ENCODE assay signal across 8 cellular contexts in genomic region chr5:56814361-56814962, GRCh38. TPM values are rescaled to one million over a fixed set of nuclear protein-coding genes. Genes with fewer than 3 reads are reported as not detected.
DNase-seq lines count a peak whose midpoint lies in the region; ATAC-seq and TF ChIP-seq lines count a peak whose summit lies in the region.

No MANE protein-coding gene starts in this region.

- no peaks in the 10 kb centered on the region for H3K36me3 Mint-ChIP-seq in activated naive CD8-positive, alpha-beta T cell

- H3K9ac ChIP-seq in OCI-LY3 (ENCODE audit: low read length) (peak overlapping the region; percentile 95), rectal smooth muscle tissue (ENCODE audit: low read length) (no peak overlapping the region)

- peaks cover 36% of the 10 kb centered on the region for H3K4me1 Mint-ChIP-seq in activated naive CD8-positive, alpha-beta T cell (ENCODE audit: low read depth)

- no peaks in the 10 kb centered on the region for H3K9me3 Mint-ChIP-seq in activated naive CD8-positive, alpha-beta T cell (ENCODE audit: low read depth)

- H3K27me3 ChIP-seq in OCI-LY3 (ENCODE audit: low read depth, low read length) (no peaks in the 10 kb centered on the region), left ventricle myocardium inferior (ENCODE audit: low read depth) (no peaks in the 10 kb centered on the region), rectal smooth muscle tissue (ENCODE audit: control insufficient read depth, insufficient read depth, low read length) (no peaks in the 10 kb centered on the region)

- H3K36me3 ChIP-seq in OCI-LY3 (replicated peaks; ENCODE audit: low read depth, low read length), result no peaks in the 10 kb centered on the region
- no peaks in the 10 kb centered on the region for H3K36me3 ChIP-seq in left ventricle myocardium inferior
- no peaks in the 10 kb centered on the region for H3K36me3 ChIP-seq in rectal smooth muscle tissue (ENCODE audit: control insufficient read depth, insufficient read depth, low read length)

- no peaks in the 10 kb centered on the region for H3K27me3 Mint-ChIP-seq in activated naive CD8-positive, alpha-beta T cell

- H3K4me2 ChIP-seq in OCI-LY3 (ENCODE audit: low read length), result peak overlapping the region; percentile 95

- H3K4me1 ChIP-seq in OCI-LY3 (ENCODE audit: low read length) (peaks cover 22% of the 10 kb centered on the region), left ventricle myocardium inferior (peaks cover 53% of the 10 kb centered on the region), rectal smooth muscle tissue (ENCODE audit: control insufficient read depth, insufficient read depth, low read length) (peaks cover 3% of the 10 kb centered on the region)

- peak overlapping the region; percentile 97 for H3K27ac ChIP-seq in OCI-LY3 (ENCODE audit: low read length)
- H3K27ac ChIP-seq in left ventricle myocardium inferior (replicated peaks), result peak overlapping the region; percentile 97
- H3K27ac ChIP-seq in rectal smooth muscle tissue (ENCODE audit: low read depth, low read length), result no peak overlapping the region

- intact Hi-C loops in left ventricle myocardium inferior (cut with micrococcal nuclease), result no loop called here

- H3K4me3 ChIP-seq in GM12865 (ENCODE audit: low read depth, low read length) (peak overlapping the region; percentile 69), OCI-LY3 (ENCODE audit: low read length) (peak overlapping the region; percentile 98), left ventricle myocardium inferior (peak overlapping the region; percentile 92), rectal smooth muscle tissue (ENCODE audit: low read length) (peak overlapping the region; percentile 89)

- no peaks in the 10 kb centered on the region for H3K9me3 ChIP-seq in OCI-LY3 (ENCODE audit: insufficient read depth, low read length)
- no peaks in the 10 kb centered on the region for H3K9me3 ChIP-seq in left ventricle myocardium inferior (replicated peaks)

- H4K20me1 ChIP-seq in OCI-LY3 (ENCODE audit: insufficient read depth, low read length), result peaks cover 4% of the 10 kb centered on the region

- H3K79me2 ChIP-seq in OCI-LY3 (ENCODE audit: low read length), result peaks cover 41% of the 10 kb centered on the region

- no peak for DNase-seq in GM12865 (ENCODE audit: low read depth)
- peak; percentile 44 for DNase-seq in left ventricle myocardium inferior
- no peak for DNase-seq in NCI-H1694 (lab: John Stamatoyannopoulos, UW)

- H3K27ac Mint-ChIP-seq in activated naive CD8-positive, alpha-beta T cell, result peak overlapping the region; percentile 84

- ATAC-seq in GM18861 (IDR thresholded peaks at IDR 0.05; ENCODE audit: unreplicated experiment), result no peak
- ATAC-seq in HG03354 (IDR thresholded peaks at IDR 0.05; ENCODE audit: poor library complexity, severe bottlenecking, unreplicated experiment), result no peak

- H3K4me3 Mint-ChIP-seq in activated naive CD8-positive, alpha-beta T cell, result peak overlapping the region; percentile 89

- TF ChIP-seq CTCF in GM12865 (IDR thresholded peaks at IDR 0.05; ENCODE audit: insufficient read depth, low read depth, low read length, missing control alignments) (no peak), OCI-LY3 (IDR thresholded peaks at IDR 0.05; ENCODE audit: low read depth, low read length) (no peak), left ventricle myocardium inferior (IDR thresholded peaks at IDR 0.05; ENCODE audit: borderline replicate concordance) (no peak)

- H2AFZ ChIP-seq in OCI-LY3 (ENCODE audit: low read depth, low read length), result no peak overlapping the region; the same call in 1 of the 2 replicates

RNA-seq across cellular contexts. Expression of gene MAP3K1, which starts 0.9 kb away (rescaled TPM):
- total RNA-seq in left ventricle myocardium inferior, result 5.7 TPM
